Comparison of ENCODE assay signal across 2 cellular contexts in the genomic region with DNA sequence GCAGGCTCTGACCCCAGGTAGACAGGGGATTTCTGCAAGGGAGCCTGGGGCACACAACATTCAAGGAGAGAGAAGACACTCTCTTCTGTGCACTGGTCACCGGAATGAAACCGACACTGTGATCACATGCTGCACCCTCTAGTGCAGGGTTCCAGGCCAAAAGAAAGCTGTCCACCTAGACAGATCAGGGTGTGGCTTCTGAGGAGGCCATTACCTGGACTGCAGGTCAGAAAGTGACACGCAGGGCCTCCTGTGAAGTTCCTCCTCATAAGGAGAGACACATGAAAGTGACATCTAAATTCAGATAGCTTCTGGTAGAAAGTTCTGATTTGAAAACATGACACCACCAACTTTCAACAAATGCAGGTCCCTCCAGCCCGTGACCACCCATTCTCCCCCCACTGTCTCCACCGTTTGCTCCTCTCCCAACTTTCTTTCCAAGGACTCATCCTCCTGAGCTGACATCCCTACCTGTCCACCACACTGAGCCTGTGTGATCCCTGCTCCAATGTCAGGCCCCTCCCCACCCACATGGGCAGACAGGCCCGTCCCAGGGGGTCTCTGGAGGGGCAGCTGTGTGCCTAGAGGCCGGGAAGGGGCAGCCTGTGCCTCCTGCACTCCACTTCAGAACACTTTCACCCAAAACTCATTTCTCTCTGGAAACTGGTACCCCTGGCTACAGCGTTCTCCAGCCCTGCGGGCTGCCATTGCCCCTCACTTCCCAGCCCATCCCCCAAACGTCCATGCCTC.
TF ChIP-seq lines count a peak whose summit lies in the region.

No MANE protein-coding gene starts in this region.

TF ChIP-seq in GM23338, 12 proteins besides CTCF, POLR2A, EP300 and RAD21 (continued from another document):
- TF ChIP-seq, protein P1, sequence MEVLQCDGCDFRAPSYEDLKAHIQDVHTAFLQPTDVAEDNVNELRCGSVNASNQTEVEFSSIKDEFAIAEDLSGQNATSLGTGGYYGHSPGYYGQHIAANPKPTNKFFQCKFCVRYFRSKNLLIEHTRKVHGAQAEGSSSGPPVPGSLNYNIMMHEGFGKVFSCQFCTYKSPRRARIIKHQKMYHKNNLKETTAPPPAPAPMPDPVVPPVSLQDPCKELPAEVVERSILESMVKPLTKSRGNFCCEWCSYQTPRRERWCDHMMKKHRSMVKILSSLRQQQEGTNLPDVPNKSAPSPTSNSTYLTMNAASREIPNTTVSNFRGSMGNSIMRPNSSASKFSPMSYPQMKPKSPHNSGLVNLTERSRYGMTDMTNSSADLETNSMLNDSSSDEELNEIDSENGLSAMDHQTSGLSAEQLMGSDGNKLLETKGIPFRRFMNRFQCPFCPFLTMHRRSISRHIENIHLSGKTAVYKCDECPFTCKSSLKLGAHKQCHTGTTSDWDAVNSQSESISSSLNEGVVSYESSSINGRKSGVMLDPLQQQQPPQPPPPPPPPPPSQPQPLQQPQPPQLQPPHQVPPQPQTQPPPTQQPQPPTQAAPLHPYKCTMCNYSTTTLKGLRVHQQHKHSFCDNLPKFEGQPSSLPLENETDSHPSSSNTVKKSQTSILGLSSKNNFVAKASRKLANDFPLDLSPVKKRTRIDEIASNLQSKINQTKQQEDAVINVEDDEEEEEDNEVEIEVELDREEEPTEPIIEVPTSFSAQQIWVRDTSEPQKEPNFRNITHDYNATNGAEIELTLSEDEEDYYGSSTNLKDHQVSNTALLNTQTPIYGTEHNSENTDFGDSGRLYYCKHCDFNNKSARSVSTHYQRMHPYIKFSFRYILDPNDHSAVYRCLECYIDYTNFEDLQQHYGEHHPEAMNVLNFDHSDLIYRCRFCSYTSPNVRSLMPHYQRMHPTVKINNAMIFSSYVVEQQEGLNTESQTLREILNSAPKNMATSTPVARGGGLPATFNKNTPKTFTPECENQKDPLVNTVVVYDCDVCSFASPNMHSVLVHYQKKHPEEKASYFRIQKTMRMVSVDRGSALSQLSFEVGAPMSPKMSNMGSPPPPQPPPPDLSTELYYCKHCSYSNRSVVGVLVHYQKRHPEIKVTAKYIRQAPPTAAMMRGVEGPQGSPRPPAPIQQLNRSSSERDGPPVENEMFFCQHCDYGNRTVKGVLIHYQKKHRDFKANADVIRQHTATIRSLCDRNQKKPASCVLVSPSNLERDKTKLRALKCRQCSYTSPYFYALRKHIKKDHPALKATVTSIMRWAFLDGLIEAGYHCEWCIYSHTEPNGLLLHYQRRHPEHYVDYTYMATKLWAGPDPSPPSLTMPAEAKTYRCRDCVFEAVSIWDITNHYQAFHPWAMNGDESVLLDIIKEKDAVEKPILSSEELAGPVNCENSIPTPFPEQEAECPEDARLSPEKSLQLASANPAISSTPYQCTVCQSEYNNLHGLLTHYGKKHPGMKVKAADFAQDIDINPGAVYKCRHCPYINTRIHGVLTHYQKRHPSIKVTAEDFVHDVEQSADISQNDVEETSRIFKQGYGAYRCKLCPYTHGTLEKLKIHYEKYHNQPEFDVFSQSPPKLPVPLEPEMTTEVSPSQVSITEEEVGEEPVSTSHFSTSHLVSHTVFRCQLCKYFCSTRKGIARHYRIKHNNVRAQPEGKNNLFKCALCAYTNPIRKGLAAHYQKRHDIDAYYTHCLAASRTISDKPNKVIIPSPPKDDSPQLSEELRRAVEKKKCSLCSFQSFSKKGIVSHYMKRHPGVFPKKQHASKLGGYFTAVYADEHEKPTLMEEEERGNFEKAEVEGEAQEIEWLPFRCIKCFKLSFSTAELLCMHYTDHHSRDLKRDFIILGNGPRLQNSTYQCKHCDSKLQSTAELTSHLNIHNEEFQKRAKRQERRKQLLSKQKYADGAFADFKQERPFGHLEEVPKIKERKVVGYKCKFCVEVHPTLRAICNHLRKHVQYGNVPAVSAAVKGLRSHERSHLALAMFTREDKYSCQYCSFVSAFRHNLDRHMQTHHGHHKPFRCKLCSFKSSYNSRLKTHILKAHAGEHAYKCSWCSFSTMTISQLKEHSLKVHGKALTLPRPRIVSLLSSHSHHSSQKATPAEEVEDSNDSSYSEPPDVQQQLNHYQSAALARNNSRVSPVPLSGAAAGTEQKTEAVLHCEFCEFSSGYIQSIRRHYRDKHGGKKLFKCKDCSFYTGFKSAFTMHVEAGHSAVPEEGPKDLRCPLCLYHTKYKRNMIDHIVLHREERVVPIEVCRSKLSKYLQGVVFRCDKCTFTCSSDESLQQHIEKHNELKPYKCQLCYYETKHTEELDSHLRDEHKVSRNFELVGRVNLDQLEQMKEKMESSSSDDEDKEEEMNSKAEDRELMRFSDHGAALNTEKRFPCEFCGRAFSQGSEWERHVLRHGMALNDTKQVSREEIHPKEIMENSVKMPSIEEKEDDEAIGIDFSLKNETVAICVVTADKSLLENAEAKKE (CRISPR knock-in tag; IDR thresholded peaks at IDR 0.05) = no peak
- TF ChIP-seq ZNF331 (CRISPR knock-in tag; IDR thresholded peaks at IDR 0.05; ENCODE audit: low read depth) = no peak
- TF ChIP-seq, protein P2, sequence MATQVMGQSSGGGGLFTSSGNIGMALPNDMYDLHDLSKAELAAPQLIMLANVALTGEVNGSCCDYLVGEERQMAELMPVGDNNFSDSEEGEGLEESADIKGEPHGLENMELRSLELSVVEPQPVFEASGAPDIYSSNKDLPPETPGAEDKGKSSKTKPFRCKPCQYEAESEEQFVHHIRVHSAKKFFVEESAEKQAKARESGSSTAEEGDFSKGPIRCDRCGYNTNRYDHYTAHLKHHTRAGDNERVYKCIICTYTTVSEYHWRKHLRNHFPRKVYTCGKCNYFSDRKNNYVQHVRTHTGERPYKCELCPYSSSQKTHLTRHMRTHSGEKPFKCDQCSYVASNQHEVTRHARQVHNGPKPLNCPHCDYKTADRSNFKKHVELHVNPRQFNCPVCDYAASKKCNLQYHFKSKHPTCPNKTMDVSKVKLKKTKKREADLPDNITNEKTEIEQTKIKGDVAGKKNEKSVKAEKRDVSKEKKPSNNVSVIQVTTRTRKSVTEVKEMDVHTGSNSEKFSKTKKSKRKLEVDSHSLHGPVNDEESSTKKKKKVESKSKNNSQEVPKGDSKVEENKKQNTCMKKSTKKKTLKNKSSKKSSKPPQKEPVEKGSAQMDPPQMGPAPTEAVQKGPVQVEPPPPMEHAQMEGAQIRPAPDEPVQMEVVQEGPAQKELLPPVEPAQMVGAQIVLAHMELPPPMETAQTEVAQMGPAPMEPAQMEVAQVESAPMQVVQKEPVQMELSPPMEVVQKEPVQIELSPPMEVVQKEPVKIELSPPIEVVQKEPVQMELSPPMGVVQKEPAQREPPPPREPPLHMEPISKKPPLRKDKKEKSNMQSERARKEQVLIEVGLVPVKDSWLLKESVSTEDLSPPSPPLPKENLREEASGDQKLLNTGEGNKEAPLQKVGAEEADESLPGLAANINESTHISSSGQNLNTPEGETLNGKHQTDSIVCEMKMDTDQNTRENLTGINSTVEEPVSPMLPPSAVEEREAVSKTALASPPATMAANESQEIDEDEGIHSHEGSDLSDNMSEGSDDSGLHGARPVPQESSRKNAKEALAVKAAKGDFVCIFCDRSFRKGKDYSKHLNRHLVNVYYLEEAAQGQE (IDR thresholded peaks at IDR 0.05; ENCODE audit: unreplicated experiment) = no peak
- TF ChIP-seq, protein P3, sequence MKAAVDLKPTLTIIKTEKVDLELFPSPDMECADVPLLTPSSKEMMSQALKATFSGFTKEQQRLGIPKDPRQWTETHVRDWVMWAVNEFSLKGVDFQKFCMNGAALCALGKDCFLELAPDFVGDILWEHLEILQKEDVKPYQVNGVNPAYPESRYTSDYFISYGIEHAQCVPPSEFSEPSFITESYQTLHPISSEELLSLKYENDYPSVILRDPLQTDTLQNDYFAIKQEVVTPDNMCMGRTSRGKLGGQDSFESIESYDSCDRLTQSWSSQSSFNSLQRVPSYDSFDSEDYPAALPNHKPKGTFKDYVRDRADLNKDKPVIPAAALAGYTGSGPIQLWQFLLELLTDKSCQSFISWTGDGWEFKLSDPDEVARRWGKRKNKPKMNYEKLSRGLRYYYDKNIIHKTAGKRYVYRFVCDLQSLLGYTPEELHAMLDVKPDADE (IDR thresholded peaks at IDR 0.05) = no peak

TF ChIP-seq in WTC11, 78 proteins besides CTCF, POLR2A, EP300 and RAD21 (continued from another document):
- TF ChIP-seq, protein P4, sequence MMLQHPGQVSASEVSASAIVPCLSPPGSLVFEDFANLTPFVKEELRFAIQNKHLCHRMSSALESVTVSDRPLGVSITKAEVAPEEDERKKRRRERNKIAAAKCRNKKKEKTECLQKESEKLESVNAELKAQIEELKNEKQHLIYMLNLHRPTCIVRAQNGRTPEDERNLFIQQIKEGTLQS (CRISPR knock-in tag; conservative IDR thresholded peaks at IDR 0.05) = no peak
- TF ChIP-seq NFE2L1 (CRISPR knock-in tag; IDR thresholded peaks at IDR 0.05) (no peak), ELF4 (CRISPR knock-in tag; IDR thresholded peaks at IDR 0.05; ENCODE audit: low read depth) (no peak)
